Comparison of ENCODE assay signal across 8 cellular contexts in the genomic region with DNA sequence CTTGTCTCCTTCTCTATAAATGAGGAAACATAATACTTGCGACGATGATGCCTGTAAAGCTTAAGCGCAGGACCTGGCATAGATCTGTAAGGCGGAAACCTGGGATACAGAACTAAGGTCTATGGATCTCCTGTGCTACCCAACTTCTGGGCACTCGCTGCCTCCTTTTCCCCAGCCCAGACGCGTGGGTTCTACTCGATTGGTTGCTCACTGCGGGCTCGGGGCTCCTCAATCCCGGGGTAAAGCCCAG. TPM values are rescaled to one million over a fixed set of nuclear protein-coding genes. Genes with fewer than 3 reads are reported as not detected.
A peak's percentile ranks its signal among the peaks of the same experiment; 100 is the strongest.
DNase-seq lines count a peak whose midpoint lies in the region; ATAC-seq, FAIRE-seq and TF ChIP-seq lines count a peak whose summit lies in the region.

No MANE protein-coding gene starts in this region.

- no peak overlapping the region for H3K23ac ChIP-seq in H1 (ENCODE audit: insufficient read length)

- H2AK5ac ChIP-seq in H1 (ENCODE audit: low read depth, low read length), result no peak overlapping the region

- no peaks in the 10 kb centered on the region for H3K9me2 ChIP-seq in OCI-LY7 (ENCODE audit: insufficient read depth, low read length)

- H4K8ac ChIP-seq in H1 (ENCODE audit: extremely low read depth, insufficient read depth, low read length), result peak overlapping the region; percentile 66; the same call in 1 of the 2 replicates

- H3K4me1 ChIP-seq in OCI-LY7 (ENCODE audit: insufficient read depth, low read length, poor library complexity, severe bottlenecking) (peaks cover 23% of the 10 kb centered on the region), H1 (replicated peaks in 1 of 4; ENCODE audit: control insufficient read depth in 3 of 4, insufficient read depth in 4 of 4, low read length in 3 of 4) (peaks cover 0 to 2% (median 0%) of the 10 kb centered on the region in 4 experiments; a peak in 1 of 7 replicates)

- no peak overlapping the region for H3K4ac ChIP-seq in H1 (replicated peaks; ENCODE audit: insufficient read length, low read depth, low read length)

- H3K9me3 ChIP-seq in CD4-positive, alpha-beta T cell (ENCODE audit: control insufficient read depth, low read length), result no peaks in the 10 kb centered on the region
- H3K9me3 ChIP-seq in OCI-LY7 (ENCODE audit: low read length) (no peaks in the 10 kb centered on the region), H1 (ENCODE audit: insufficient read depth in 2 of 2, low read depth in 1 of 2, low read length in 1 of 2) (no peaks in the 10 kb centered on the region)

- POLR2A ChIA-PET in CD4-positive, alpha-beta T cell (lab: Charles Lee), result interaction anchor here (0.5 to 4.4 kb wide), 33 partner anchors 9 to 535 kb away, joined by 3 to 172 read pairs (median 6); partner anchors contain the start of genes DYRK1B, FBL, RPS16 and ZNF546
- POLR2A ChIA-PET in OCI-LY7 (lab: Charles Lee), result interaction anchor here (0.5 to 2.2 kb wide), 20 partner anchors 8 to 346 kb away, joined by 3 to 12 read pairs (median 4); partner anchors contain the start of genes FBL, ZNF546 and ZNF780A
- POLR2A ChIA-PET in H1 (lab: Charles Lee; ENCODE audit: partially characterized antibody), result interaction anchor here (0.6 to 2.8 kb wide), 15 partner anchors 9 to 221 kb away, joined by 3 to 8 read pairs (median 3); partner anchors contain the start of genes MAP3K10 and ZNF546
- POLR2A ChIA-PET in HEK293T (lab: Yijun Ruan, JAX), result interaction anchor here (0.9 to 2.5 kb wide), 26 partner anchors 8 to 534 kb away, joined by 3 to 16 read pairs (median 5); partner anchors contain the start of genes DYRK1B, FBL, RPS16 and ZNF546

- no peak overlapping the region for H2BK12ac ChIP-seq in H1 (ENCODE audit: low read depth, low read length)

- H3K27ac ChIP-seq in CD4-positive, alpha-beta T cell (ENCODE audit: low read depth, low read length), result peak overlapping the region; percentile 87
- peak overlapping the region; percentile 60 for H3K27ac ChIP-seq in OCI-LY7 (ENCODE audit: low read depth, low read length, poor library complexity, severe bottlenecking)
- H3K27ac ChIP-seq in H1 (ENCODE audit: low read depth, low read length), result peak overlapping the region; percentile 38; the same call in 1 of the 2 replicates

- H3K4me3 ChIP-seq in OCI-LY7 (ENCODE audit: low read depth, low read length, poor library complexity, severe bottlenecking), result peak overlapping the region; percentile 86
- peak overlapping the region; percentile 66 to 98 (median 86) for H3K4me3 ChIP-seq in H1 (ENCODE audit: extremely low read depth in 1 of 4, insufficient read depth in 2 of 4, low read depth in 3 of 4, low read length in 4 of 4)

- peak overlapping the region; percentile 97 for H3K27ac Mint-ChIP-seq in CD4-positive, alpha-beta T cell
- H3K27ac Mint-ChIP-seq in nephron progenitor cell, result peak overlapping the region; percentile 96

- TF ChIP-seq POLR2A in H1 (IDR thresholded peaks at IDR 0.05; ENCODE audit: control extremely low read depth in 1 of 2, low read depth in 2 of 2, low read length in 2 of 2), result no peak

- H2AFZ ChIP-seq in OCI-LY7 (ENCODE audit: low read length), result peak overlapping the region; percentile 64; the same call in 1 of the 2 replicates
- peak overlapping the region; percentile 29 for H2AFZ ChIP-seq in H1 (ENCODE audit: low read length)

- no peak overlapping the region for H4K5ac ChIP-seq in H1 (ENCODE audit: insufficient read length, low read depth, low read length)

- CTCF ChIA-PET in CD4-positive, alpha-beta T cell (lab: Charles Lee), result interaction anchor here (0.6 to 2.4 kb wide), 33 partner anchors 9 to 1712 kb away, joined by 3 to 19 read pairs (median 6); partner anchors contain the start of genes DYRK1B, ZNF546, ZNF780A and ZNF780B
- CTCF ChIA-PET in OCI-LY7 (lab: Charles Lee; ENCODE audit: unreplicated experiment) (interaction anchor here (0.7 to 1.7 kb wide), 10 partner anchors 9 to 101 kb away, joined by 3 to 4 read pairs (median 3); no protein-coding TSS in a partner anchor), H1 (lab: Charles Lee; ENCODE audit: partially characterized antibody) (interaction anchor here (0.6 to 2.0 kb wide), 14 partner anchors 9 to 297 kb away, joined by 3 to 11 read pairs (median 3); partner anchors contain the start of gene TTC9B), HEK293T (lab: Yijun Ruan, JAX) (interaction anchor here (0.6 to 1.1 kb wide), 3 partner anchors 63 to 621 kb away, joined by 3 read pairs; no protein-coding TSS in a partner anchor)

- BruUV-seq in OCI-LY7 (replicated peaks; lab: Mats Ljungman, UMichigan), result TSS peak; percentile 88

- H3K79me1 ChIP-seq in H1 (ENCODE audit: low read depth, low read length), result peaks cover 6% of the 10 kb centered on the region; the same call in 1 of the 2 replicates

- WGBS in H1 (ENCODE audit: extremely low coverage in 1 of 2, insufficient coverage in 1 of 2, insufficient read length in 1 of 2, insufficient replicate concordance in 2 of 2, low coverage in 1 of 2, low lambda C conversion rate in 2 of 2, missing lambda C conversion rate in 1 of 2), 2 experiments, result 13% methylated on average over 11 of the region's 11 CpGs; no CpG with 5 or more reads in 1 of the 2 experiments

- peaks cover 40% of the 10 kb centered on the region for H3K36me3 Mint-ChIP-seq in CD4-positive, alpha-beta T cell (ENCODE audit: low read depth)
- peaks cover 34% of the 10 kb centered on the region for H3K36me3 Mint-ChIP-seq in nephron progenitor cell (ENCODE audit: low read depth)

- no peak overlapping the region for H2BK20ac ChIP-seq in H1 (ENCODE audit: low read length)

- no peaks in the 10 kb centered on the region for H3K27me3 ChIP-seq in CD4-positive, alpha-beta T cell (ENCODE audit: control insufficient read depth, insufficient read depth, low read length)
- H3K27me3 ChIP-seq in H1 (replicated peaks in 1 of 4; ENCODE audit: control insufficient read depth in 3 of 4, extremely low read depth in 1 of 4, insufficient read depth in 3 of 4, low read length in 3 of 4), result no peaks in the 10 kb centered on the region

- peaks cover 31% of the 10 kb centered on the region for H3K36me3 ChIP-seq in OCI-LY7 (ENCODE audit: insufficient read depth, low read length)
- H3K36me3 ChIP-seq in H1 (ENCODE audit: control insufficient read depth in 2 of 4, insufficient read depth in 4 of 4, low read length in 3 of 4), result peaks cover 11 to 31% (median 18%) of the 10 kb centered on the region in 4 experiments

- H4K91ac ChIP-seq in H1 (replicated peaks; ENCODE audit: insufficient read length, low read length), result peak overlapping the region; percentile 45

- H2BK5ac ChIP-seq in H1 (ENCODE audit: low read depth, low read length), result peak overlapping the region; percentile 55; the same call in 1 of the 2 replicates

- H3K23me2 ChIP-seq in H1 (ENCODE audit: low read depth, low read length), result peaks cover 5% of the 10 kb centered on the region

- TF ChIP-seq RAD21 in H1 (IDR thresholded peaks at IDR 0.05 in 1 of 2, conservative IDR thresholded peaks at IDR 0.05 in 1 of 2; ENCODE audit: low read depth in 2 of 2, low read length in 2 of 2), result no peak

- H3K4me1 Mint-ChIP-seq in CD4-positive, alpha-beta T cell (ENCODE audit: low read depth), result peaks cover 58% of the 10 kb centered on the region
- H3K4me1 Mint-ChIP-seq in nephron progenitor cell, result peaks cover 36% of the 10 kb centered on the region

- peak overlapping the region; percentile 67 for H3K56ac ChIP-seq in H1 (replicated peaks; ENCODE audit: insufficient read length, low read depth, low read length)

- no peak for TF ChIP-seq CTCF in CD4-positive, alpha-beta T cell (IDR thresholded peaks at IDR 0.05)
- TF ChIP-seq CTCF in OCI-LY7 (conservative IDR thresholded peaks at IDR 0.05; ENCODE audit: low read length), result no peak
- no peak for TF ChIP-seq CTCF in H1 (IDR thresholded peaks at IDR 0.05; ENCODE audit: control extremely low read depth in 1 of 3, insufficient read depth in 1 of 3, low read depth in 1 of 3, low read length in 3 of 3)
- TF ChIP-seq CTCF in nephron progenitor cell (IDR thresholded peaks at IDR 0.05), result no peak

- no peak overlapping the region for H3K14ac ChIP-seq in H1 (ENCODE audit: insufficient read length)

- peak overlapping the region; percentile 84 for H3K4me2 ChIP-seq in OCI-LY7 (ENCODE audit: low read length)
- H3K4me2 ChIP-seq in H1 (ENCODE audit: insufficient read depth in 1 of 2, low read depth in 2 of 2, low read length in 2 of 2), result peak overlapping the region; percentile 55 to 71

- DNase-seq in CD4-positive, alpha-beta T cell, result no peak
- no peak for DNase-seq in OCI-LY7 (ENCODE audit: low spot score)
- DNase-seq in H1 (ENCODE audit: low read depth in 1 of 2, low spot score in 2 of 2), result no peak
- DNase-seq in nephron progenitor cell, result no peak
- DNase-seq in HEK293T (ENCODE audit: extremely low spot score), result no peak
- no peak for DNase-seq in activated CD8-positive, alpha-beta memory T cell treated with anti-CD3 and anti-CD28 coated beads, Interleukin-2, amount 50 U/mL, for 4 hours

- H3K79me2 ChIP-seq in OCI-LY7 (ENCODE audit: insufficient read depth, low read depth, low read length), result peaks cover 15% of the 10 kb centered on the region
- H3K79me2 ChIP-seq in H1 (ENCODE audit: control insufficient read depth in 1 of 2, insufficient read depth in 2 of 2, low read length in 2 of 2), result peaks cover 3 to 21% of the 10 kb centered on the region in 2 experiments; a peak in 3 of 4 replicates

- H3K4me3 Mint-ChIP-seq in CD4-positive, alpha-beta T cell, result peak overlapping the region; percentile 98
- peak overlapping the region; percentile 95 for H3K4me3 Mint-ChIP-seq in nephron progenitor cell

- intact Hi-C loops in CD4-positive, alpha-beta T cell (cut with DNase I, micrococcal nuclease), result loop anchor here (1.0 to 5.0 kb wide), 5 partner anchors 29 to 173 kb away; partner anchors contain the start of gene DYRK1B (in 1 of the 2)
- intact Hi-C loops in OCI-LY7 (cut with micrococcal nuclease; ENCODE audit: unreplicated experiment), result loop anchor here (1.0 to 5.0 kb wide), 3 partner anchors 29 to 178 kb away; no protein-coding TSS in a partner anchor

- H3K9ac ChIP-seq in H1 (replicated peaks in 1 of 4; ENCODE audit: extremely low read depth in 1 of 4, low read depth in 3 of 4, low read length in 3 of 4), result peak overlapping the region in 3 of 4 experiments; percentile 57 to 78 (median 77); a peak in 6 of 7 replicates

- H2BK15ac ChIP-seq in H1 (ENCODE audit: low read length), result no peak overlapping the region

- TF ChIP-seq EP300 in H1 (IDR thresholded peaks at IDR 0.05; ENCODE audit: borderline replicate concordance in 1 of 2, low read depth in 2 of 2, low read length in 2 of 2), result no peak

- H3K18ac ChIP-seq in H1 (ENCODE audit: extremely low read depth, low read length), result no peak overlapping the region

- H3K9me3 Mint-ChIP-seq in CD4-positive, alpha-beta T cell, result no peaks in the 10 kb centered on the region
- peaks cover 4% of the 10 kb centered on the region for H3K9me3 Mint-ChIP-seq in nephron progenitor cell

- peak; percentile 24 for ATAC-seq in CD4-positive, alpha-beta T cell (ENCODE audit: poor library complexity)
- ATAC-seq in GM21825 (IDR thresholded peaks at IDR 0.05; ENCODE audit: unreplicated experiment) (peak; percentile 17), HG02759 (IDR thresholded peaks at IDR 0.05; ENCODE audit: unreplicated experiment) (no peak)

- no peak overlapping the region for H2BK120ac ChIP-seq in H1 (replicated peaks; ENCODE audit: low read depth, low read length)

- no peak for FAIRE-seq in H1 (lab: Jason Lieb, UNC)

- no peaks in the 10 kb centered on the region for H4K20me1 ChIP-seq in OCI-LY7 (ENCODE audit: insufficient read depth, low read length)
- H4K20me1 ChIP-seq in H1 (replicated peaks in 1 of 2; ENCODE audit: control insufficient read depth in 1 of 2, insufficient read depth in 2 of 2, low read length in 2 of 2), result peaks cover 2 to 8% of the 10 kb centered on the region in 2 experiments

- no peaks in the 10 kb centered on the region for H3K27me3 Mint-ChIP-seq in CD4-positive, alpha-beta T cell
- no peaks in the 10 kb centered on the region for H3K27me3 Mint-ChIP-seq in nephron progenitor cell (ENCODE audit: low read depth, poor library complexity)

RNA-seq across cellular contexts. Expression of gene PSMC4, which starts 0.6 kb away (rescaled TPM):
- 10 to 100 TPM; 61.3 to 67.4 TPM for total RNA-seq in CD4-positive, alpha-beta T cell
- 82.3 and 94.3 TPM in 2 replicates for total RNA-seq in OCI-LY7 (2014; rRNA removed; shearing (Covaris generic))
- total RNA-seq in OCI-LY7 (2022), result 73.6 and 78.0 TPM in 2 replicates
- 126 and 127 TPM in 2 replicates for total RNA-seq in H1 (2021; fragmentation: NEBNext Ultra II Directional; extraction: Animal tissue kit (Norgen Biotek cat#: 25700))
- polyA plus RNA-seq in H1 (2011; rRNA removed), result 116 and 148 TPM in 2 replicates
- 128 TPM for polyA plus RNA-seq in H1 (2011; cell fraction: cytosol; rRNA removed)
- polyA plus RNA-seq in H1 (2011; cell fraction: nucleus; rRNA removed), result 158 TPM
- 130 to 163 TPM (median 157 TPM) in 4 replicates for polyA plus RNA-seq in H1 (2012, experiment 1 of 2)
- polyA plus RNA-seq in H1 (2012, experiment 2 of 2), result 164 TPM
- 79.2 TPM for polyA plus RNA-seq in H1 (2013, experiment 1 of 2)
- polyA plus RNA-seq in H1 (2013, experiment 2 of 2), result 73.0 TPM
- 48.7 and 77.4 TPM in 2 replicates for polyA minus RNA-seq in H1 (2011; rRNA and poly(A)+ RNA removed)
- polyA minus RNA-seq in H1 (2011; cell fraction: cytosol; rRNA and poly(A)+ RNA removed), result 70.6 TPM
- polyA minus RNA-seq in H1 (2011; cell fraction: nucleus; rRNA and poly(A)+ RNA removed), result 36.8 TPM

RNA-seq across cellular contexts. Expression of gene ZNF546, which starts 26.5 kb away (rescaled TPM):
- 1 to 10 TPM; 2.4 to 3.8 TPM for total RNA-seq in CD4-positive, alpha-beta T cell
- 2.3 and 5.0 TPM in 2 replicates for total RNA-seq in OCI-LY7 (2014; rRNA removed; shearing (Covaris generic))
- 9.3 and 11.5 TPM in 2 replicates for total RNA-seq in OCI-LY7 (2022)
- total RNA-seq in H1 (2021; fragmentation: NEBNext Ultra II Directional; extraction: Animal tissue kit (Norgen Biotek cat#: 25700)), result 1.1 and 1.9 TPM in 2 replicates
- polyA plus RNA-seq in H1 (2011; rRNA removed), result 0.05 and 0.21 TPM in 2 replicates
- 0.22 TPM for polyA plus RNA-seq in H1 (2011; cell fraction: cytosol; rRNA removed)
- 0.13 TPM for polyA plus RNA-seq in H1 (2011; cell fraction: nucleus; rRNA removed)
- polyA plus RNA-seq in H1 (2012, experiment 1 of 2), result 0.48 to 1.1 TPM (median 0.63 TPM) in 4 replicates
- polyA plus RNA-seq in H1 (2012, experiment 2 of 2), result not detected
- polyA plus RNA-seq in H1 (2013, experiment 1 of 2), result 0.49 TPM
- 0.35 TPM for polyA plus RNA-seq in H1 (2013, experiment 2 of 2)
- polyA minus RNA-seq in H1 (2011; rRNA and poly(A)+ RNA removed), result 1.6 and 2.2 TPM in 2 replicates
- polyA minus RNA-seq in H1 (2011; cell fraction: cytosol; rRNA and poly(A)+ RNA removed), result 1.7 TPM
- 3.0 TPM for polyA minus RNA-seq in H1 (2011; cell fraction: nucleus; rRNA and poly(A)+ RNA removed)

RNA-seq across cellular contexts. Expression of gene FCGBP, which starts 35.9 kb away (rescaled TPM):
- total RNA-seq in CD4-positive, alpha-beta T cell, result 10 to 100 TPM; 16.3 to 19.1 TPM
- total RNA-seq in OCI-LY7 (2014; rRNA removed; shearing (Covaris generic)), result 0.21 and 0.41 TPM in 2 replicates
- 1.1 and 1.7 TPM in 2 replicates for total RNA-seq in OCI-LY7 (2022)
- 2.9 and 3.1 TPM in 2 replicates for total RNA-seq in H1 (2021; fragmentation: NEBNext Ultra II Directional; extraction: Animal tissue kit (Norgen Biotek cat#: 25700))
- polyA plus RNA-seq in H1 (2011; rRNA removed), result 1.1 and 2.6 TPM in 2 replicates
- polyA plus RNA-seq in H1 (2011; cell fraction: cytosol; rRNA removed), result 2.0 TPM
- polyA plus RNA-seq in H1 (2011; cell fraction: nucleus; rRNA removed), result 7.4 TPM
- 1.6 to 3.0 TPM (median 2.0 TPM) in 4 replicates for polyA plus RNA-seq in H1 (2012, experiment 1 of 2)
- polyA plus RNA-seq in H1 (2012, experiment 2 of 2), result 1.2 TPM
- 0.61 TPM for polyA plus RNA-seq in H1 (2013, experiment 1 of 2)
- 0.55 TPM for polyA plus RNA-seq in H1 (2013, experiment 2 of 2)
- polyA minus RNA-seq in H1 (2011; rRNA and poly(A)+ RNA removed), result 1.2 and 2.8 TPM in 2 replicates
- 4.7 TPM for polyA minus RNA-seq in H1 (2011; cell fraction: cytosol; rRNA and poly(A)+ RNA removed)
- 7.3 TPM for polyA minus RNA-seq in H1 (2011; cell fraction: nucleus; rRNA and poly(A)+ RNA removed)
